In genomic region chr17:57892146-57892819, GRCh38 we compare ENCODE assay signal across 8 cellular contexts. TPM values are rescaled to one million over a fixed set of nuclear protein-coding genes. Genes with fewer than 3 reads are reported as not detected.
DNase-seq lines count a peak whose midpoint lies in the region; ATAC-seq and TF ChIP-seq lines count a peak whose summit lies in the region.

No MANE protein-coding gene starts in this region.

- no peaks in the 10 kb centered on the region for H3K79me2 ChIP-seq in trophoblast cell (ENCODE audit: control insufficient read depth, insufficient read depth, low read length, poor library complexity)

- no peak overlapping the region for H3K4me3 Mint-ChIP-seq in activated naive CD8-positive, alpha-beta T cell treated with anti-CD3 and anti-CD28 coated beads, Interleukin-2, amount 50 U/mL, for 24 hours

- peak overlapping the region; percentile 87 for H3K27ac ChIP-seq in trophoblast cell (ENCODE audit: low read depth, low read length)
- H3K27ac ChIP-seq in thymus (ENCODE audit: low read depth) = peak overlapping the region; percentile 64

- H3K4ac ChIP-seq in trophoblast cell (ENCODE audit: low read depth, low read length) = no peak overlapping the region

- TF ChIP-seq CTCF in GM12874 (IDR thresholded peaks at IDR 0.05; ENCODE audit: insufficient read depth, low read depth, low read length) = peak; percentile 95

- peak overlapping the region; percentile 47 for H3K4me2 ChIP-seq in trophoblast cell (ENCODE audit: low read length)

- no peaks in the 10 kb centered on the region for H3K9me3 ChIP-seq in trophoblast cell (ENCODE audit: insufficient read depth, low read depth, low read length)
- H3K9me3 ChIP-seq in thymus (ENCODE audit: control insufficient read depth) = no peaks in the 10 kb centered on the region

- peak overlapping the region; percentile 69 for H2AK5ac ChIP-seq in trophoblast cell (ENCODE audit: low read length)

- H3K79me1 ChIP-seq in trophoblast cell (ENCODE audit: low read length) = peaks cover 14% of the 10 kb centered on the region

- no peak overlapping the region for H3K4me3 ChIP-seq in trophoblast cell (ENCODE audit: low read depth, low read length)
- no peak overlapping the region for H3K4me3 ChIP-seq in thymus (ENCODE audit: low read length)

- H2BK120ac ChIP-seq in trophoblast cell (ENCODE audit: insufficient read depth, low read length, poor library complexity) = peak overlapping the region; percentile 52

- H3K18ac ChIP-seq in trophoblast cell (ENCODE audit: low read length) = peak overlapping the region; percentile 57

- no peak overlapping the region for H2AFZ ChIP-seq in trophoblast cell (ENCODE audit: insufficient read depth, low read length, poor library complexity)

- H2BK12ac ChIP-seq in trophoblast cell (ENCODE audit: low read length) = peak overlapping the region; percentile 76

- peak overlapping the region; percentile 33 for H4K8ac ChIP-seq in trophoblast cell (ENCODE audit: low read depth, low read length)

- H3K27ac Mint-ChIP-seq in activated naive CD8-positive, alpha-beta T cell treated with anti-CD3 and anti-CD28 coated beads, Interleukin-2, amount 50 U/mL, for 24 hours = no peak overlapping the region

- DNase-seq in M059J (ENCODE audit: low read depth) (peak; percentile 92), SW480 (ENCODE audit: low spot score) (peak; percentile 77), Right ventricle myocardium superior (peak; percentile 94), trophoblast cell (peak; percentile 85 to 88)
- DNase-seq in activated naive CD8-positive, alpha-beta T cell treated with anti-CD3 and anti-CD28 coated beads, Interleukin-2, amount 50 U/mL, for 24 hours = peak; percentile 85

- H3K36me3 ChIP-seq in trophoblast cell (ENCODE audit: control insufficient read depth in 1 of 2, insufficient read depth in 2 of 2, low read length in 2 of 2) = no peaks in the 10 kb centered on the region
- no peaks in the 10 kb centered on the region for H3K36me3 ChIP-seq in thymus (ENCODE audit: control insufficient read depth, insufficient read depth)

- no peaks in the 10 kb centered on the region for H3K36me3 Mint-ChIP-seq in activated naive CD8-positive, alpha-beta T cell treated with anti-CD3 and anti-CD28 coated beads, Interleukin-2, amount 50 U/mL, for 24 hours (ENCODE audit: low read depth)

- no CpG with 5 or more reads among the region's 6 CpGs for WGBS in trophoblast cell (ENCODE audit: extremely low coverage, insufficient coverage, insufficient read length)
- WGBS in thymus = 88% methylated on average over 6 of the region's 6 CpGs

- H3K27me3 Mint-ChIP-seq in activated naive CD8-positive, alpha-beta T cell treated with anti-CD3 and anti-CD28 coated beads, Interleukin-2, amount 50 U/mL, for 24 hours = peaks cover 9% of the 10 kb centered on the region

- no peak overlapping the region for H3K9ac ChIP-seq in trophoblast cell (ENCODE audit: low read length)

- H3K14ac ChIP-seq in trophoblast cell (ENCODE audit: low read length) = peak overlapping the region; percentile 48

- H3K4me1 ChIP-seq in trophoblast cell (ENCODE audit: control insufficient read depth in 1 of 2, insufficient read depth in 2 of 2, low read length in 2 of 2) (peaks cover 22 to 23% of the 10 kb centered on the region in 2 experiments), thymus (ENCODE audit: control insufficient read depth, insufficient read depth, low read length) (no peaks in the 10 kb centered on the region)

- peak overlapping the region; percentile 85 for H4K91ac ChIP-seq in trophoblast cell (ENCODE audit: low read depth, low read length)

- H3K9me3 Mint-ChIP-seq in activated naive CD8-positive, alpha-beta T cell treated with anti-CD3 and anti-CD28 coated beads, Interleukin-2, amount 50 U/mL, for 24 hours = no peaks in the 10 kb centered on the region

- peak; percentile 78 for ATAC-seq in activated naive CD8-positive, alpha-beta T cell treated with anti-CD3 and anti-CD28 coated beads, Interleukin-2, amount 50 U/mL, for 24 hours
- peak; percentile 52 for ATAC-seq in Right ventricle myocardium superior (ENCODE audit: poor library complexity)
- no peak for ATAC-seq in HG03135 (IDR thresholded peaks at IDR 0.05; ENCODE audit: unreplicated experiment)

- intact Hi-C loops in Right ventricle myocardium superior (cut with DNase I) = loop anchor here (5.0 kb wide), 1 partner anchor 90 kb away; no protein-coding TSS in a partner anchor

- no peak overlapping the region for H4K12ac ChIP-seq in trophoblast cell (ENCODE audit: low read depth, low read length)

- H3K27me3 ChIP-seq in trophoblast cell (ENCODE audit: insufficient read depth, low read length) (no peaks in the 10 kb centered on the region), thymus (ENCODE audit: control insufficient read depth, insufficient read depth) (no peaks in the 10 kb centered on the region)

- H3K23ac ChIP-seq in trophoblast cell (ENCODE audit: low read length) = no peak overlapping the region

- peak overlapping the region; percentile 32 for H2BK5ac ChIP-seq in trophoblast cell (ENCODE audit: low read depth, low read length, poor library complexity)

- peaks cover 2% of the 10 kb centered on the region for H3K4me1 Mint-ChIP-seq in activated naive CD8-positive, alpha-beta T cell treated with anti-CD3 and anti-CD28 coated beads, Interleukin-2, amount 50 U/mL, for 24 hours

RNA-seq across cellular contexts. Expression of gene MRPS23, which starts 42.4 kb away (rescaled TPM):
- total RNA-seq in M059J (2014; rRNA removed; shearing (Covaris generic)) = 25.8 and 31.8 TPM in 2 replicates
- total RNA-seq in Right ventricle myocardium superior = 89.8 TPM
- polyA plus RNA-seq in trophoblast cell (2013) = 14.8 and 17.1 TPM in 2 replicates
- 22.7 TPM for polyA plus RNA-seq in thymus
